Comparison of ENCODE assay signal across 11 cellular contexts in genomic region chr21:45365608-45366241, GRCh38. TPM values are rescaled to one million over a fixed set of nuclear protein-coding genes. Genes with fewer than 3 reads are reported as not detected.
A peak's percentile ranks its signal among the peaks of the same experiment; 100 is the strongest.
DNase-seq lines count a peak whose midpoint lies in the region; ATAC-seq and TF ChIP-seq lines count a peak whose summit lies in the region.
"Had no signal": no experiment of that assay in that cellular context is flagged by ENCODE, and none has a peak within 500 bp of the region (broad histone marks: within the 10 kb centered on the region; RNA-seq: fewer than 3 reads in every experiment).

No MANE protein-coding gene starts in this region.

- H2AFZ ChIP-seq in PC-3 (ENCODE audit: low read length), result no peak overlapping the region

- H3K27me3 ChIP-seq in Caco-2 (replicated peaks; ENCODE audit: control insufficient read depth, insufficient read depth, low read length) (no peaks in the 10 kb centered on the region), PC-3 (ENCODE audit: low read length) (no peaks in the 10 kb centered on the region)

- ATAC-seq in PC-3 (no peak), GM21447 (IDR thresholded peaks at IDR 0.05; ENCODE audit: unreplicated experiment) (no peak), HG02759 (IDR thresholded peaks at IDR 0.05; ENCODE audit: unreplicated experiment) (no peak)
- ATAC-seq: K562 had no signal

- peak; percentile 81 to 89 for DNase-seq in Caco-2
- DNase-seq in PC-3, result peak; percentile 52
- peak; percentile 40 for DNase-seq in fibroblast of peridontal ligament (ENCODE audit: extremely low read depth)
- no peak for DNase-seq in progenitor cell of endocrine pancreas (ENCODE audit: low spot score, unreplicated experiment)
- DNase-seq in activated gamma-delta T cell (lab: John Stamatoyannopoulos, UW), result no peak
- no peak for DNase-seq in stimulated activated CD4-positive, alpha-beta T cell treated with anti-CD3 and anti-CD28 coated beads, Interleukin-15, amount 100 ng/mL, for 24 hours
- DNase-seq: cortex of kidney; NK-92 treated with Interleukin-12 subunit alpha and Interleukin-12 subunit beta, amount 100 ng/mL, for 24 hours had no signal

- H3K36me3 ChIP-seq in Caco-2 (ENCODE audit: control insufficient read depth, insufficient read depth, low read length) (no peaks in the 10 kb centered on the region), PC-3 (ENCODE audit: low read depth, low read length) (no peaks in the 10 kb centered on the region)

- peak overlapping the region; percentile 92; the same call in 1 of the 2 replicates for H3K9ac ChIP-seq in PC-3 (ENCODE audit: low read length)

- H3K4me1 ChIP-seq in Caco-2 (peaks cover 68% of the 10 kb centered on the region), PC-3 (ENCODE audit: insufficient read depth, low read length) (peaks cover 46% of the 10 kb centered on the region)

- H3K4me2 ChIP-seq in PC-3 (ENCODE audit: low read length), result no peak overlapping the region

- no peaks in the 10 kb centered on the region for H3K9me3 Mint-ChIP-seq in Caco-2 (ENCODE audit: unreplicated experiment)
- no peaks in the 10 kb centered on the region for H3K9me3 Mint-ChIP-seq in progenitor cell of endocrine pancreas (ENCODE audit: low read depth)

- H3F3A ChIP-seq in PC-3 (ENCODE audit: low read length, unreplicated experiment), result no peaks in the 10 kb centered on the region

- H3K4me3 Mint-ChIP-seq in Caco-2 (ENCODE audit: unreplicated experiment), result peak overlapping the region; percentile 47
- no peak overlapping the region for H3K4me3 Mint-ChIP-seq in progenitor cell of endocrine pancreas (ENCODE audit: low read depth)

- H4K20me1 ChIP-seq in PC-3 (ENCODE audit: low read length), result no peaks in the 10 kb centered on the region

- H3K27ac ChIP-seq in PC-3 (ENCODE audit: low read length), result peak overlapping the region; percentile 98

- peak overlapping the region; percentile 99 for H3K27ac Mint-ChIP-seq in Caco-2 (ENCODE audit: unreplicated experiment)
- peak overlapping the region; percentile 76 for H3K27ac Mint-ChIP-seq in progenitor cell of endocrine pancreas

- H3K4me3 ChIP-seq in Caco-2 (ENCODE audit: low read depth, low read length) (no peak overlapping the region), PC-3 (ENCODE audit: low read length) (no peak overlapping the region)
- H3K4me3 ChIP-seq: K562 had no signal

- H3K79me2 ChIP-seq in PC-3 (ENCODE audit: low read length), result no peaks in the 10 kb centered on the region

- no peaks in the 10 kb centered on the region for H3K9me3 ChIP-seq in Caco-2
- no peaks in the 10 kb centered on the region for H3K9me3 ChIP-seq in PC-3 (ENCODE audit: low read length)

- POLR2A ChIA-PET in Caco-2 (lab: Charles Lee) (interaction anchor here (1.0 kb wide), 1 partner anchor 36 kb away, joined by 3 read pairs; no protein-coding TSS in a partner anchor), PC-3 (lab: Charles Lee; ENCODE audit: unreplicated experiment) (no interaction called here)

- intact Hi-C loops in Caco-2 (cut with micrococcal nuclease; ENCODE audit: unreplicated experiment), result no loop called here
- intact Hi-C loops in PC-3 (cut with micrococcal nuclease), result no loop called here

- no TSS peak for BruUV-seq in Caco-2 (replicated peaks; lab: Mats Ljungman, UMichigan)
- TSS peak; percentile 65 for BruUV-seq in PC-3 (replicated peaks; lab: Mats Ljungman, UMichigan)

- no peaks in the 10 kb centered on the region for H3K9me2 ChIP-seq in PC-3 (replicated peaks; ENCODE audit: low read length)

- no peaks in the 10 kb centered on the region for H3K27me3 Mint-ChIP-seq in Caco-2 (ENCODE audit: insufficient read depth, unreplicated experiment)
- peaks cover 12% of the 10 kb centered on the region for H3K27me3 Mint-ChIP-seq in progenitor cell of endocrine pancreas

- H3K36me3 Mint-ChIP-seq in Caco-2 (ENCODE audit: insufficient read depth, unreplicated experiment) (peaks cover 18% of the 10 kb centered on the region), progenitor cell of endocrine pancreas (ENCODE audit: insufficient read depth) (no peaks in the 10 kb centered on the region)

- TF ChIP-seq CTCF in Caco-2 (IDR thresholded peaks at IDR 0.05; ENCODE audit: insufficient read depth in 1 of 2, low read depth in 1 of 2, low read length in 1 of 2, severe bottlenecking in 1 of 2, unreplicated experiment in 1 of 2) (no peak), PC-3 (conservative IDR thresholded peaks at IDR 0.05; ENCODE audit: low read depth, low read length) (no peak), progenitor cell of endocrine pancreas (IDR thresholded peaks at IDR 0.05; ENCODE audit: unreplicated experiment) (no peak)

- CTCF ChIA-PET in Caco-2 (lab: Charles Lee), result interaction anchor here (0.6 to 1.1 kb wide), 2 partner anchors 9 kb away, joined by 3 to 4 read pairs; no protein-coding TSS in a partner anchor
- CTCF ChIA-PET in PC-3 (lab: Charles Lee), result no interaction called here

- H3K4me1 Mint-ChIP-seq in Caco-2 (ENCODE audit: low read depth, unreplicated experiment), result peaks cover 61% of the 10 kb centered on the region
- H3K4me1 Mint-ChIP-seq in progenitor cell of endocrine pancreas (ENCODE audit: low read depth), result peaks cover 21% of the 10 kb centered on the region

RNA-seq across cellular contexts. Expression of gene COL18A1, which starts 39.2 kb away (rescaled TPM):
- total RNA-seq in Caco-2 (2022) (160 and 170 TPM in 2 replicates), PC-3 (2014; rRNA removed) (77.0 and 85.5 TPM in 2 replicates), progenitor cell of endocrine pancreas (271 TPM in 2 replicates)

Comparison
In these comparisons a context has a peak if more than half of its experiments do, and no peak if none do; other contexts are left out.
1. DNase-seq: peak in Caco-2 (2 of 2), PC-3 (single experiment) and fibroblast of peridontal ligament (single experiment); none in progenitor cell of endocrine pancreas (single experiment), activated gamma-delta T cell (single experiment) and stimulated activated CD4-positive, alpha-beta T cell treated with anti-CD3 and anti-CD28 coated beads, Interleukin-15, amount 100 ng/mL, for 24 hours (single experiment).